In genomic region chr22:30922151-30922611, GRCh38 we compare ENCODE assay signal across 7 cellular contexts. TPM values are rescaled to one million over a fixed set of nuclear protein-coding genes. Genes with fewer than 3 reads are reported as not detected.
DNase-seq lines count a peak whose midpoint lies in the region; ATAC-seq and TF ChIP-seq lines count a peak whose summit lies in the region.

No MANE protein-coding gene starts in this region.

- H3K36me3 ChIP-seq in HEK293 (ENCODE audit: control insufficient read depth in 2 of 2, insufficient read depth in 1 of 2, low read length in 2 of 2) (peaks cover 11 to 28% of the 10 kb centered on the region in 2 experiments; a peak in 2 of 3 replicates), brain microvascular endothelial cell (replicated peaks) (peaks cover 10% of the 10 kb centered on the region), lung (ENCODE audit: control insufficient read depth in 2 of 2, insufficient read depth in 2 of 2, low read length in 2 of 2) (peaks cover 11 to 19% of the 10 kb centered on the region in 2 donors)

- POLR2A ChIA-PET in HEK293 (lab: Yijun Ruan, JAX) = no interaction called here

- CTCF ChIA-PET in HEK293 (lab: Yijun Ruan, JAX) = interaction anchor here (0.8 to 6.9 kb wide), 7 partner anchors 8 to 288 kb away, joined by 3 to 166 read pairs (median 26); no protein-coding TSS in a partner anchor

- ATAC-seq in lung (ENCODE audit: insufficient read depth, low FRiP score) (peak; percentile 56), GM19328 (IDR thresholded peaks at IDR 0.05; ENCODE audit: unreplicated experiment) (no peak), HG03469 (IDR thresholded peaks at IDR 0.05; ENCODE audit: unreplicated experiment) (no peak)

- WGBS in lung, 2 donors = 56 to 62% methylated on average over 34 of the region's 34 CpGs

- H3K9me3 ChIP-seq in HEK293 (ENCODE audit: control insufficient read depth, insufficient read depth, low read depth, low read length) (no peaks in the 10 kb centered on the region), lung (ENCODE audit: control insufficient read depth in 2 of 2, insufficient read depth in 1 of 2, low read length in 1 of 2) (no peaks in the 10 kb centered on the region)

- H3K4me3 ChIP-seq in HEK293 (ENCODE audit: low read depth, low read length) (no peak overlapping the region), brain microvascular endothelial cell (ENCODE audit: low read depth, low read length) (peak overlapping the region; percentile 36), lung (no peak overlapping the region)

- in situ Hi-C loops in brain microvascular endothelial cell (cut with HindIII; ENCODE audit: low pct_ligation_motif_present, low sequenced_read_pairs) = no loop called here

- H3K27ac ChIP-seq in HEK293 (ENCODE audit: extremely low read depth, low read depth, low read length) (no peak overlapping the region), VCaP (peak overlapping the region; percentile 71), brain microvascular endothelial cell (no peak overlapping the region), lung (ENCODE audit: low read depth in 1 of 2, low read length in 1 of 2) (peak overlapping the region in 1 of 2 donors; percentile 0)

- no peaks in the 10 kb centered on the region for H3K27me3 ChIP-seq in brain microvascular endothelial cell (replicated peaks)
- H3K27me3 ChIP-seq in lung (ENCODE audit: control insufficient read depth, insufficient read depth) = no peaks in the 10 kb centered on the region

- H3K4me1 ChIP-seq in HEK293 (ENCODE audit: control insufficient read depth, insufficient read depth, low read length) = no peaks in the 10 kb centered on the region
- no peaks in the 10 kb centered on the region for H3K4me1 ChIP-seq in lung (ENCODE audit: control insufficient read depth in 2 of 2, insufficient read depth in 2 of 2, low read length in 2 of 2)

- no peak for TF ChIP-seq CTCF in HEK293 (tag by site-specific recombination; IDR thresholded peaks at IDR 0.05)
- TF ChIP-seq CTCF in VCaP (conservative IDR thresholded peaks at IDR 0.05) = no peak
- no peak for TF ChIP-seq CTCF in brain microvascular endothelial cell (IDR thresholded peaks at IDR 0.05; ENCODE audit: low read depth, low read length, missing control alignments)
- no peak for TF ChIP-seq CTCF in lung (IDR thresholded peaks at IDR 0.05; ENCODE audit: control extremely low read depth, extremely low read depth)

- DNase-seq in brain microvascular endothelial cell (peak; percentile 11), lung (ENCODE audit: low spot score) (peak; percentile 60)
- peak; percentile 70 for DNase-seq in stimulated activated CD8-positive, alpha-beta memory T cell treated with anti-CD3 and anti-CD28 coated beads, Interleukin-12 subunit alpha, Interleukin-12 subunit beta, amount 100 ng/mL, for 4 hours (ENCODE audit: low read depth)

TF ChIP-seq in HEK293, 187 proteins besides CTCF, POLR2A, EP300 and RAD21:
- TF ChIP-seq ZNF600 (tag by site-specific recombination; IDR thresholded peaks at IDR 0.05) (0 out of 2 replicates have a peak, but pooled peaks have one; percentile 21), ZNF16 (tag by site-specific recombination; IDR thresholded peaks at IDR 0.05; ENCODE audit: low read depth) (no peak)
TF ChIP-seq in HEK293: peak in this region for 1.

RNA-seq across cellular contexts. Expression of gene MORC2, which starts 46.4 kb away (rescaled TPM):
- total RNA-seq in lung = 10 to 100 TPM; 20.7 to 24.7 TPM
- 10 to 100 TPM; 11.9 to 20.8 TPM for polyA plus RNA-seq in lung

RNA-seq across cellular contexts. Expression of gene TUG1, which starts 46.9 kb away (rescaled TPM):
- 100 to 1,000 TPM in 1 of 2 donors, 10 to 100 TPM in 1; 51.6 to 147 TPM for total RNA-seq in lung
- 10 to 100 TPM; 24.3 to 28.7 TPM for polyA plus RNA-seq in lung

Comparison
In these comparisons a context has a peak if more than half of its experiments do, and no peak if none do; other contexts are left out.
1. DNase-seq: peak in every context shown above with its lines; median percentile 70 in stimulated activated CD8-positive, alpha-beta memory T cell treated with anti-CD3 and anti-CD28 coated beads, Interleukin-12 subunit alpha, Interleukin-12 subunit beta, amount 100 ng/mL, for 4 hours; 60 in lung; 11 in brain microvascular endothelial cell.